ENCODE assay signal across 13 cellular contexts in genomic region chr3:114669614-114670013, GRCh38.
"Had no signal": no experiment of that assay in that cellular context is flagged by ENCODE, and none has a peak within 500 bp of the region (broad histone marks: within the 10 kb centered on the region; RNA-seq: fewer than 3 reads in every experiment).

No MANE protein-coding gene starts in this region.

- H3K4me3 ChIP-seq: coronary artery, lower lobe of right lung, sigmoid colon, spleen, thoracic aorta had no signal

- DNase-seq: activated CD4-positive, alpha-beta memory T cell treated with anti-CD3 and anti-CD28 coated beads, Interleukin-2, amount 10 ng/mL, durations not matched to agents 7 days and 5 days; activated CD4-positive, alpha-beta T cell treated with anti-CD3 and anti-CD28 coated beads for 48 hours; activated CD4-positive, CD25-positive, alpha-beta regulatory T cell; activated CD8-positive, alpha-beta memory T cell treated with anti-CD3 and anti-CD28 coated beads, Interleukin-2, amount 10 ng/mL, durations not matched to agents 7 days and 5 days; central memory CD4-positive, alpha-beta T cell; islet precursor cell; left colon; lower lobe of right lung; sigmoid colon; spleen; stimulated activated naive B cell treated with anti-CD40 and anti-IgM and Interleukin-4, amounts not matched to agents 10 μg/mL and 1 μg/mL and 100 μg/mL, for 72 hours had no signal
